ENCODE assay signal across 4 cellular contexts in the genomic region with DNA sequence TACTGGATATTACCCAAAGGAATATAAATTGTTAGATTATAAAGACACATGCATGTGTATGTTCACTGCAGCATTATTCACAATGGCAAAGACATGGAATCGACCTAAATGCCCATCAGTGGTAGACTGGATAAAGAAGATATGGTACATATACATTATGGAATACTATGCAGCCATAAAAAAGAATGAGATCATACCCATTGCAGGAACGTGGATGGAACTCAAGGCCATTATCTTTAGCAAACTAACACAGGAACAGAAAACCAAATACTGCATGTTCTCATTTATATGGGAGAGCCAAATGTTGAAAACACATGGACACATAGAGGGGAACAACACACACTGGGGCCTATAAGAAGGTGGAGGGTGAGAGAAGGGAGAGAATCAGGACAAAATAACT. TPM values are rescaled to one million over a fixed set of nuclear protein-coding genes. Genes with fewer than 3 reads are reported as not detected.
"Had no signal": no experiment of that assay in that cellular context is flagged by ENCODE, and none has a peak within 500 bp of the region (broad histone marks: within the 10 kb centered on the region; RNA-seq: fewer than 3 reads in every experiment).

No MANE protein-coding gene starts in this region.

RNA-seq across cellular contexts. Expression of gene C1orf185, which starts 35.7 kb away (rescaled TPM):
- total RNA-seq: LHCN-M2, M059J, MCF 10A, NCI-H460 had no signal
